In the genomic region with DNA sequence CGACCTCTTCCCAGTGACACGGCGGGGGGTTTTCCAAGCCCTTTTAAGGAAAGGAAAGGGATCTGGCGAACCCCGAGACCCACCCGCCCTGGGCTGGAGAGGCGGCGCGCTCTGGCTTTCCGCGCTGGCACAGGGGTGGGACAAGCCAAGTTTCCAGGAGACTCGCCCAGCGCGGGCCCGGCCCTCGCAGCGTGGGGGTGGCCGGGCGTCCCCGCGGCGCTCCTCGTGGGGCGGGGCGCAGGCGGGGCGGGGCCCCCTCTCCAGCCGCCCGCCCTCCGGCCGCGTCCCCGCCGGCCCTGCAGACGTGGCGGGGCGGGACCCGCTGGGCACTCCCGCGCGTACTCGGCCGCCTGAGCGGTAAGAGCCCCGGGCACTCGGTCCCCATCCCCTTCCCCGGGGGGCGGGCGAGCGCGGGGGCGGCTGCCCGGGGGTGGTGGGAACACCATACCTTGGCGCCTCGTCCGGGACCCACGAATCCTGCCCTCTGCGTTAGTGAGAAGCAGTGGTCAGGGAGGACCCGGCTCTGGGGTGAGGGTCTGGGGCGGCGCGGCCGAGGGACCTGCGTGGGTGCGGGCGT, we compare ENCODE assay signal across 8 cellular contexts. TPM values are rescaled to one million over a fixed set of nuclear protein-coding genes. Genes with fewer than 3 reads are reported as not detected.
DNase-seq lines count a peak whose midpoint lies in the region; ATAC-seq and TF ChIP-seq lines count a peak whose summit lies in the region.

A gene (plus strand): TSS at position 329 of the 577 bp plus-strand sequence. CDS start 10,273 bp downstream, outside the sequence.

- no peak for TF ChIP-seq CTCF in breast epithelium (IDR thresholded peaks at IDR 0.05)

- ATAC-seq in GM19395 (IDR thresholded peaks at IDR 0.05; ENCODE audit: unreplicated experiment) (peak; percentile 84), HG03520 (IDR thresholded peaks at IDR 0.05; ENCODE audit: unreplicated experiment) (peak; percentile 86)

- H3K36me3 ChIP-seq in breast epithelium (no peaks in the 10 kb centered on the region), iPS-18a (ENCODE audit: control insufficient read depth, low read depth, low read length) (no peaks in the 10 kb centered on the region)

- H3K27me3 ChIP-seq in breast epithelium (no peaks in the 10 kb centered on the region), iPS-18a (ENCODE audit: control insufficient read depth, insufficient read depth, low read length) (peaks cover 4% of the 10 kb centered on the region)

- intact Hi-C loops in breast epithelium (cut with DNase I; ENCODE audit: low total_unique reads), result no loop called here

- H3K4me3 ChIP-seq in breast epithelium (peak within 1 kb of the TSS; percentile 75 to 95 (median 93)), iPS-18a (ENCODE audit: low read length) (peak within 1 kb of the TSS; percentile 81)

- no peak for TF ChIP-seq POLR2A in breast epithelium (IDR thresholded peaks at IDR 0.05)

- H3K9me3 ChIP-seq in breast epithelium (no peaks in the 10 kb centered on the region), iPS-18a (ENCODE audit: control insufficient read depth, low read depth, low read length) (no peaks in the 10 kb centered on the region)

- H3K4me1 ChIP-seq in breast epithelium, result no peaks in the 10 kb centered on the region
- peaks cover 6% of the 10 kb centered on the region for H3K4me1 ChIP-seq in iPS-18a (ENCODE audit: control insufficient read depth, low read depth, low read length)

- H3K27ac ChIP-seq in breast epithelium (peak within 1 kb of the TSS; percentile 95 to 99), iPS-18a (ENCODE audit: low read length) (no peak within 1 kb of the TSS)

- peak within 1 kb of the TSS; percentile 59 for H3K9ac ChIP-seq in iPS-18a (ENCODE audit: low read length)

- DNase-seq in DMS 273 treated with DMSO at 0.1 percent for 48 hours (lab: John Stamatoyannopoulos, UW) (peak; percentile 38), SK-N-DZ (ENCODE audit: low spot score) (peak; percentile 28), breast epithelium (ENCODE audit: low spot score in 2 of 2) (peak; percentile 51 to 60), retina (peak; percentile 58)
- DNase-seq in stimulated activated naive CD4-positive, alpha-beta T cell treated with Interleukin-2 at 50 U/mL for 16 hours (lab: John Stamatoyannopoulos, UW), result no peak

RNA-seq across cellular contexts. Expression of the gene that starts here (rescaled TPM):
- polyA plus RNA-seq in SK-N-DZ (2014; cell fraction: cytosol; rRNA removed), result 5.1 and 10.9 TPM in 2 replicates
- 6.9 and 13.3 TPM in 2 replicates for polyA plus RNA-seq in SK-N-DZ (2014; cell fraction: nucleus; rRNA removed)
- 100 to 1,000 TPM in 1 of 3 donors, 10 to 100 TPM in 2; 74.6 to 109 (median 85.9) TPM for total RNA-seq in breast epithelium
